ENCODE assay signal across 27 cellular contexts in genomic region chr18:66210875-66211274, GRCh38.
"Had no signal": no experiment of that assay in that cellular context is flagged by ENCODE, and none has a peak within 500 bp of the region (broad histone marks: within the 10 kb centered on the region; RNA-seq: fewer than 3 reads in every experiment).

No MANE protein-coding gene starts in this region.

- H3K27ac Mint-ChIP-seq: natural killer cell treated with Interleukin-12 subunit alpha and Interleukin-12 subunit beta and Interleukin-15 and Interleukin-18, amount 100 ng/mL, for 72 hours; nephron progenitor cell; neural progenitor cell; progenitor cell of endocrine pancreas; stimulated activated effector memory CD8-positive, alpha-beta T cell treated with anti-CD3 and anti-CD28 coated beads, Interleukin-12 subunit alpha, Interleukin-12 subunit beta, amount 100 ng/mL, for 72 hours; stimulated activated naive B cell treated with anti-CD40 and anti-IgM and Interleukin-4, amounts not matched to agents 10 μg/mL and 1 μg/mL and 100 μg/mL, for 72 hours; stimulated activated naive CD8-positive, alpha-beta T cell treated with anti-CD3 and anti-CD28 coated beads, Interleukin-15, Interleukin-2, amounts not matched to agents 100 ng/mL and 50 ng/mL, for 24 hours had no signal

- H3K4me2 ChIP-seq: neural progenitor cell had no signal

- H3K36me3 Mint-ChIP-seq: natural killer cell treated with Interleukin-12 subunit alpha and Interleukin-12 subunit beta and Interleukin-15 and Interleukin-18, amount 100 ng/mL, for 72 hours; neural progenitor cell; stimulated activated effector memory CD8-positive, alpha-beta T cell treated with anti-CD3 and anti-CD28 coated beads, Interleukin-12 subunit alpha, Interleukin-12 subunit beta, amount 100 ng/mL, for 72 hours; stimulated activated naive B cell treated with anti-CD40 and anti-IgM and Interleukin-4, amounts not matched to agents 10 μg/mL and 1 μg/mL and 100 μg/mL, for 72 hours had no signal

- H3K36me3 ChIP-seq: neural progenitor cell, ovary, right lobe of liver, sigmoid colon, stomach, thoracic aorta, thyroid gland, tibial nerve, upper lobe of left lung, vagina had no signal

- H3K9me3 ChIP-seq: ovary, psoas muscle, right lobe of liver, sigmoid colon, stomach, thoracic aorta, thyroid gland, tibial nerve, upper lobe of left lung, vagina had no signal

- H3K27me3 ChIP-seq: neural progenitor cell, ovary, right lobe of liver, sigmoid colon, stomach, thyroid gland, tibial nerve, upper lobe of left lung, vagina had no signal

- H3K27ac ChIP-seq: neural progenitor cell, ovary, parathyroid adenoma, psoas muscle, right lobe of liver, sigmoid colon, stomach, thoracic aorta, thyroid gland, tibial nerve, upper lobe of left lung, vagina had no signal

- H3K9ac ChIP-seq: neural progenitor cell, parathyroid adenoma had no signal

- H3K4me1 ChIP-seq: neural progenitor cell, parathyroid adenoma, psoas muscle, right lobe of liver, sigmoid colon, stomach, thyroid gland, tibial nerve, upper lobe of left lung, vagina had no signal

- H3K9me3 Mint-ChIP-seq: nephron progenitor cell; neural progenitor cell; stimulated activated naive CD8-positive, alpha-beta T cell treated with anti-CD3 and anti-CD28 coated beads, Interleukin-15, Interleukin-2, amounts not matched to agents 100 ng/mL and 50 ng/mL, for 24 hours had no signal

- ATAC-seq: natural killer cell treated with Interleukin-12 subunit alpha and Interleukin-12 subunit beta and Interleukin-15 and Interleukin-18, amount 100 ng/mL, for 72 hours; psoas muscle; right cardiac atrium; right lobe of liver; stimulated activated effector memory CD8-positive, alpha-beta T cell treated with anti-CD3 and anti-CD28 coated beads, Interleukin-12 subunit alpha, Interleukin-12 subunit beta, amount 100 ng/mL, for 72 hours; stimulated activated naive B cell treated with anti-CD40 and anti-IgM and Interleukin-4, amounts not matched to agents 10 μg/mL and 1 μg/mL and 100 μg/mL, for 72 hours had no signal

- H2AFZ ChIP-seq: neural progenitor cell, parathyroid adenoma had no signal

- H3K4me3 Mint-ChIP-seq: natural killer cell treated with Interleukin-12 subunit alpha and Interleukin-12 subunit beta and Interleukin-15 and Interleukin-18, amount 100 ng/mL, for 72 hours; nephron progenitor cell; neural progenitor cell; stimulated activated effector memory CD8-positive, alpha-beta T cell treated with anti-CD3 and anti-CD28 coated beads, Interleukin-12 subunit alpha, Interleukin-12 subunit beta, amount 100 ng/mL, for 72 hours; stimulated activated naive B cell treated with anti-CD40 and anti-IgM and Interleukin-4, amounts not matched to agents 10 μg/mL and 1 μg/mL and 100 μg/mL, for 72 hours; stimulated activated naive CD8-positive, alpha-beta T cell treated with anti-CD3 and anti-CD28 coated beads, Interleukin-15, Interleukin-2, amounts not matched to agents 100 ng/mL and 50 ng/mL, for 24 hours had no signal

- H3K27me3 Mint-ChIP-seq: natural killer cell treated with Interleukin-12 subunit alpha and Interleukin-12 subunit beta and Interleukin-15 and Interleukin-18, amount 100 ng/mL, for 72 hours; progenitor cell of endocrine pancreas; stimulated activated naive B cell treated with anti-CD40 and anti-IgM and Interleukin-4, amounts not matched to agents 10 μg/mL and 1 μg/mL and 100 μg/mL, for 72 hours; stimulated activated naive CD8-positive, alpha-beta T cell treated with anti-CD3 and anti-CD28 coated beads, Interleukin-15, Interleukin-2, amounts not matched to agents 100 ng/mL and 50 ng/mL, for 24 hours had no signal

- H3K4me3 ChIP-seq: neural progenitor cell, ovary, psoas muscle, right lobe of liver, sigmoid colon, stomach, thoracic aorta, thyroid gland, tibial nerve, upper lobe of left lung, vagina had no signal

- H3K79me2 ChIP-seq: parathyroid adenoma had no signal

- H3K4me1 Mint-ChIP-seq: nephron progenitor cell; neural progenitor cell; stimulated activated effector memory CD8-positive, alpha-beta T cell treated with anti-CD3 and anti-CD28 coated beads, Interleukin-12 subunit alpha, Interleukin-12 subunit beta, amount 100 ng/mL, for 72 hours; stimulated activated naive B cell treated with anti-CD40 and anti-IgM and Interleukin-4, amounts not matched to agents 10 μg/mL and 1 μg/mL and 100 μg/mL, for 72 hours had no signal

- DNase-seq: nephron progenitor cell; occipital lobe; ovary; psoas muscle; right cardiac atrium; right lobe of liver; sigmoid colon; small intestine; stimulated activated CD4-positive, alpha-beta T cell treated with anti-CD3 and anti-CD28 coated beads, Interleukin-15, amount 100 ng/mL, for 24 hours; stimulated activated CD4-positive, alpha-beta T cell treated with anti-CD3 and anti-CD28 coated beads, Interleukin-2, amount 100 ng/mL, for 24 hours; stimulated activated CD4-positive, alpha-beta T cell treated with anti-CD3 and anti-CD28 coated beads, Interleukin-2, amount 100 ng/mL, for 48 hours; stimulated activated CD4-positive, alpha-beta T cell treated with anti-CD3 and anti-CD28 coated beads, Interleukin-4, amount 100 ng/mL, for 24 hours; stimulated activated naive B cell treated with anti-CD40 and anti-IgM and Interleukin-4, amounts not matched to agents 10 μg/mL and 1 μg/mL and 100 μg/mL, for 72 hours; stimulated activated naive CD4-positive, alpha-beta T cell treated with Interleukin-2 at 50 U/mL for 16 hours; stomach; thyroid gland; trophoblast cell; upper lobe of left lung had no signal
